ENCODE assay signal across 21 cellular contexts in the genomic region with DNA sequence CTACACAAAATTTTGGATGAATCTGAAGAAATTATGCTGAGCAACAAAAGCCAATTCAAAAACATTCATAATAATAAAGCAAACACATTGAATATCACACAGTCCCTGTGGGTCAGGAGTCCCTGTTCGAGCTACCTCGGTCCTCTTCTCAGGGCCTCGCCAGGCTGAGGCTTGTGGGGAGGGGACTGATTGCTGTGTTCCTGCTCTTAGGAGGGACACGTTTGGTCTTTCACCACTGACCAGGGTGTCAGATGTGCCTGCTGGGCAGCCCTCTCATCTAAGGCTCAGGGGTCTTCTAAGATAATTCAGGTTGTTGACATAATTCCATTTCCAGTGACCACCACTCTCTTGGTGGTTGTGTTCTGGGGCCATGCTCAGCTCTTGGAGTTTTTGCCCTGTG.
"Had no signal": no experiment of that assay in that cellular context is flagged by ENCODE, and none has a peak within 500 bp of the region (broad histone marks: within the 10 kb centered on the region; RNA-seq: fewer than 3 reads in every experiment).

No MANE protein-coding gene starts in this region.

- H3K9ac ChIP-seq: KMS-11 had no signal

- FAIRE-seq: K562, RCC 7860 had no signal

- H3K4me2 ChIP-seq: KMS-11 had no signal

- H3K27ac ChIP-seq: KMS-11, SJSA1, SK-N-MC had no signal

- H3K27me3 ChIP-seq: SJSA1 had no signal

- H3K36me3 ChIP-seq: SJSA1 had no signal

- DNase-seq: Kasumi-1, MM.1S, NCI-H1092 treated with DMSO at 0.1 percent for 48 hours, NCI-H1436, NCI-H187, NCI-H2029, NCI-H2081 treated with DMSO at 0.1 percent for 48 hours, NCI-H2171, NCI-H226, NCI-H446, NCI-H510A, NCI-H524 treated with DMSO at 0.1 percent for 48 hours, NCI-H69, NCI-H774, Right ventricle myocardium superior, SIG-M5 had no signal

- H3K4me1 ChIP-seq: SJSA1 had no signal

- H3K4me3 ChIP-seq: K562, SJSA1, SK-N-MC had no signal

- ATAC-seq: K562 had no signal
